Comparison of ENCODE assay signal across 1 cellular context in the genomic region with DNA sequence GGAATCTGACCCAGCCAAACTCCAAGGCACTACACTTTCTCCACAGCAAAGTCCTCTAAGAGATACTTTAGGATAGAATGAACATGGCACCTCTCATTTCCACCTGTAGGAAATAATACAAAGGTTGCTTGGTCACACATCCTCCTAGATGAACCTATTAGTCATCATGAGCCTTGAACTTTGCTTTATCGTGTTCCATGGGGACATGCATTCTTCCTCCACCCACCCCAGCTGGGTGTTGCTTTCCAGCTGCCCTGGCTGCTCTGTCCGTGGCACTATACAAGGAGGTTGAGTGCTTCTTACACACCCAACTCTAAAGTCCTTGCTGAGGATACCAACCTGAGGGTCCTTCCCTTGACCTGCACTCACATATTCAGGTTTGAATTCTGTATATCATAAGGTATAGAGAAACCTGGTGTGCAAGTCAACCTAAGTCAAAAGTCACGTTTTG.
TF ChIP-seq lines count a peak whose summit lies in the region.

No MANE protein-coding gene starts in this region.

TF ChIP-seq in HepG2, 621 proteins besides CTCF, POLR2A, EP300 and RAD21 (continued from another document):
- TF ChIP-seq ZNF816 (CRISPR knock-in tag; IDR thresholded peaks at IDR 0.05; ENCODE audit: borderline replicate concordance), result 0 out of 2 replicates have a peak, but pooled peaks have one; percentile 68
- peak; percentile 36; the same call in 1 of the 2 replicates for TF ChIP-seq ZMYM3 (CRISPR knock-in tag; IDR thresholded peaks at IDR 0.05)
- no peak for TF ChIP-seq SSRP1 (CRISPR knock-in tag; IDR thresholded peaks at IDR 0.05)
- no peak for TF ChIP-seq ZNF510 (CRISPR knock-in tag; IDR thresholded peaks at IDR 0.05; ENCODE audit: low read depth)
- TF ChIP-seq GLI4 (CRISPR knock-in tag; IDR thresholded peaks at IDR 0.05; ENCODE audit: borderline replicate concordance), result no peak
- no peak for TF ChIP-seq RNF219 (CRISPR knock-in tag; IDR thresholded peaks at IDR 0.05)
- TF ChIP-seq SETDB1 (CRISPR knock-in tag; IDR thresholded peaks at IDR 0.05; ENCODE audit: borderline replicate concordance), result no peak
- TF ChIP-seq, protein P1, sequence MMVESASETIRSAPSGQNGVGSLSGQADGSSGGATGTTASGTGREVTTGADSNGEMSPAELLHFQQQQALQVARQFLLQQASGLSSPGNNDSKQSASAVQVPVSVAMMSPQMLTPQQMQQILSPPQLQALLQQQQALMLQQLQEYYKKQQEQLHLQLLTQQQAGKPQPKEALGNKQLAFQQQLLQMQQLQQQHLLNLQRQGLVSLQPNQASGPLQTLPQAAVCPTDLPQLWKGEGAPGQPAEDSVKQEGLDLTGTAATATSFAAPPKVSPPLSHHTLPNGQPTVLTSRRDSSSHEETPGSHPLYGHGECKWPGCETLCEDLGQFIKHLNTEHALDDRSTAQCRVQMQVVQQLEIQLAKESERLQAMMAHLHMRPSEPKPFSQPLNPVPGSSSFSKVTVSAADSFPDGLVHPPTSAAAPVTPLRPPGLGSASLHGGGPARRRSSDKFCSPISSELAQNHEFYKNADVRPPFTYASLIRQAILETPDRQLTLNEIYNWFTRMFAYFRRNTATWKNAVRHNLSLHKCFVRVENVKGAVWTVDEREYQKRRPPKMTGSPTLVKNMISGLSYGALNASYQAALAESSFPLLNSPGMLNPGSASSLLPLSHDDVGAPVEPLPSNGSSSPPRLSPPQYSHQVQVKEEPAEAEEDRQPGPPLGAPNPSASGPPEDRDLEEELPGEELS (CRISPR knock-in tag; IDR thresholded peaks at IDR 0.05), result peak; percentile 29; the same call in 1 of the 2 replicates
- TF ChIP-seq NFE2L1 (CRISPR knock-in tag; IDR thresholded peaks at IDR 0.05; ENCODE audit: borderline replicate concordance), result no peak
- TF ChIP-seq MIER3 (CRISPR knock-in tag; IDR thresholded peaks at IDR 0.05; ENCODE audit: borderline replicate concordance), result peak; percentile 70
- peak; percentile 58; the same call in 1 of the 2 replicates for TF ChIP-seq FOXO1 (CRISPR knock-in tag; IDR thresholded peaks at IDR 0.05)
- TF ChIP-seq, protein P2, sequence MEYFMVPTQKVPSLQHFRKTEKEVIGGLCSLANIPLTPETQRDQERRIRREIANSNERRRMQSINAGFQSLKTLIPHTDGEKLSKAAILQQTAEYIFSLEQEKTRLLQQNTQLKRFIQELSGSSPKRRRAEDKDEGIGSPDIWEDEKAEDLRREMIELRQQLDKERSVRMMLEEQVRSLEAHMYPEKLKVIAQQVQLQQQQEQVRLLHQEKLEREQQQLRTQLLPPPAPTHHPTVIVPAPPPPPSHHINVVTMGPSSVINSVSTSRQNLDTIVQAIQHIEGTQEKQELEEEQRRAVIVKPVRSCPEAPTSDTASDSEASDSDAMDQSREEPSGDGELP (IDR thresholded peaks at IDR 0.05; ENCODE audit: borderline replicate concordance, low read depth), result peak; percentile 83; the same call in 1 of the 2 replicates
- no peak for TF ChIP-seq ZFP90 (CRISPR knock-in tag; IDR thresholded peaks at IDR 0.05; ENCODE audit: borderline replicate concordance)
- TF ChIP-seq, protein P3, sequence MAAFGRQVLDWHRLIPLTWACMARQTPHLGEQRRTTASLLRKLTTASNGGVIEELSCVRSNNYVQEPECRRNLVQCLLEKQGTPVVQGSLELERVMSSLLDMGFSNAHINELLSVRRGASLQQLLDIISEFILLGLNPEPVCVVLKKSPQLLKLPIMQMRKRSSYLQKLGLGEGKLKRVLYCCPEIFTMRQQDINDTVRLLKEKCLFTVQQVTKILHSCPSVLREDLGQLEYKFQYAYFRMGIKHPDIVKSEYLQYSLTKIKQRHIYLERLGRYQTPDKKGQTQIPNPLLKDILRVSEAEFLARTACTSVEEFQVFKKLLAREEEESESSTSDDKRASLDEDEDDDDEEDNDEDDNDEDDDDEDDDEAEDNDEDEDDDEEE (CRISPR knock-in tag; IDR thresholded peaks at IDR 0.05), result no peak
- TF ChIP-seq GPN1 (CRISPR knock-in tag; IDR thresholded peaks at IDR 0.05; ENCODE audit: borderline replicate concordance), result no peak
- peak; percentile 81 for TF ChIP-seq RARA (CRISPR knock-in tag; IDR thresholded peaks at IDR 0.05)
- TF ChIP-seq BCLAF1 (IDR thresholded peaks at IDR 0.05), result no peak
- 0 out of 2 replicates have a peak, but pooled peaks have one; percentile 69 for TF ChIP-seq ZNF792 (CRISPR knock-in tag; IDR thresholded peaks at IDR 0.05)
- TF ChIP-seq ZNF607 (CRISPR knock-in tag; IDR thresholded peaks at IDR 0.05; ENCODE audit: borderline replicate concordance), result peak; percentile 66; the same call in 1 of the 2 replicates
- no peak for TF ChIP-seq BRCA1 (CRISPR knock-in tag; IDR thresholded peaks at IDR 0.05)
- TF ChIP-seq PHF21A (CRISPR knock-in tag; IDR thresholded peaks at IDR 0.05), result peak; percentile 46; the same call in 1 of the 2 replicates
- peak; percentile 88 for TF ChIP-seq ELF3 (CRISPR knock-in tag; IDR thresholded peaks at IDR 0.05)
- TF ChIP-seq ZFP36 (IDR thresholded peaks at IDR 0.05; ENCODE audit: borderline replicate concordance, low read depth, low read length, partially characterized antibody), result no peak
- TF ChIP-seq ATF7 (IDR thresholded peaks at IDR 0.05), result no peak
- no peak for TF ChIP-seq ATF7 (CRISPR knock-in tag; IDR thresholded peaks at IDR 0.05)
- peak; percentile 72 for TF ChIP-seq RCOR2 (CRISPR knock-in tag; IDR thresholded peaks at IDR 0.05)
- peak; percentile 95 for TF ChIP-seq FOSL2 (CRISPR knock-in tag; IDR thresholded peaks at IDR 0.05)
- TF ChIP-seq EHMT2 (IDR thresholded peaks at IDR 0.05; ENCODE audit: borderline replicate concordance, low read depth, low read length), result peak; percentile 54; the same call in 1 of the 2 replicates
- TF ChIP-seq RXRB (CRISPR knock-in tag; IDR thresholded peaks at IDR 0.05; ENCODE audit: borderline replicate concordance), result peak; percentile 87
- TF ChIP-seq POGZ (CRISPR knock-in tag; IDR thresholded peaks at IDR 0.05), result peak; percentile 77
- no peak for TF ChIP-seq ZSCAN30 (CRISPR knock-in tag; IDR thresholded peaks at IDR 0.05)
- no peak for TF ChIP-seq ZNF232 (CRISPR knock-in tag; IDR thresholded peaks at IDR 0.05; ENCODE audit: borderline replicate concordance)
- TF ChIP-seq MED1 (CRISPR knock-in tag; IDR thresholded peaks at IDR 0.05), result peak; percentile 82
- TF ChIP-seq EZH2 (conservative IDR thresholded peaks at IDR 0.05; ENCODE audit: low read depth, low read length), result no peak
- TF ChIP-seq CBX5 (CRISPR knock-in tag; IDR thresholded peaks at IDR 0.05; ENCODE audit: borderline replicate concordance), result 0 out of 2 replicates have a peak, but pooled peaks have one; percentile 49
- peak; percentile 89; the same call in 1 of the 2 replicates for TF ChIP-seq ZNF567 (CRISPR knock-in tag; IDR thresholded peaks at IDR 0.05; ENCODE audit: borderline replicate concordance)
- TF ChIP-seq, protein P4, sequence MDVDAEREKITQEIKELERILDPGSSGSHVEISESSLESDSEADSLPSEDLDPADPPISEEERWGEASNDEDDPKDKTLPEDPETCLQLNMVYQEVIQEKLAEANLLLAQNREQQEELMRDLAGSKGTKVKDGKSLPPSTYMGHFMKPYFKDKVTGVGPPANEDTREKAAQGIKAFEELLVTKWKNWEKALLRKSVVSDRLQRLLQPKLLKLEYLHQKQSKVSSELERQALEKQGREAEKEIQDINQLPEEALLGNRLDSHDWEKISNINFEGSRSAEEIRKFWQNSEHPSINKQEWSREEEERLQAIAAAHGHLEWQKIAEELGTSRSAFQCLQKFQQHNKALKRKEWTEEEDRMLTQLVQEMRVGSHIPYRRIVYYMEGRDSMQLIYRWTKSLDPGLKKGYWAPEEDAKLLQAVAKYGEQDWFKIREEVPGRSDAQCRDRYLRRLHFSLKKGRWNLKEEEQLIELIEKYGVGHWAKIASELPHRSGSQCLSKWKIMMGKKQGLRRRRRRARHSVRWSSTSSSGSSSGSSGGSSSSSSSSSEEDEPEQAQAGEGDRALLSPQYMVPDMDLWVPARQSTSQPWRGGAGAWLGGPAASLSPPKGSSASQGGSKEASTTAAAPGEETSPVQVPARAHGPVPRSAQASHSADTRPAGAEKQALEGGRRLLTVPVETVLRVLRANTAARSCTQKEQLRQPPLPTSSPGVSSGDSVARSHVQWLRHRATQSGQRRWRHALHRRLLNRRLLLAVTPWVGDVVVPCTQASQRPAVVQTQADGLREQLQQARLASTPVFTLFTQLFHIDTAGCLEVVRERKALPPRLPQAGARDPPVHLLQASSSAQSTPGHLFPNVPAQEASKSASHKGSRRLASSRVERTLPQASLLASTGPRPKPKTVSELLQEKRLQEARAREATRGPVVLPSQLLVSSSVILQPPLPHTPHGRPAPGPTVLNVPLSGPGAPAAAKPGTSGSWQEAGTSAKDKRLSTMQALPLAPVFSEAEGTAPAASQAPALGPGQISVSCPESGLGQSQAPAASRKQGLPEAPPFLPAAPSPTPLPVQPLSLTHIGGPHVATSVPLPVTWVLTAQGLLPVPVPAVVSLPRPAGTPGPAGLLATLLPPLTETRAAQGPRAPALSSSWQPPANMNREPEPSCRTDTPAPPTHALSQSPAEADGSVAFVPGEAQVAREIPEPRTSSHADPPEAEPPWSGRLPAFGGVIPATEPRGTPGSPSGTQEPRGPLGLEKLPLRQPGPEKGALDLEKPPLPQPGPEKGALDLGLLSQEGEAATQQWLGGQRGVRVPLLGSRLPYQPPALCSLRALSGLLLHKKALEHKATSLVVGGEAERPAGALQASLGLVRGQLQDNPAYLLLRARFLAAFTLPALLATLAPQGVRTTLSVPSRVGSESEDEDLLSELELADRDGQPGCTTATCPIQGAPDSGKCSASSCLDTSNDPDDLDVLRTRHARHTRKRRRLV (CRISPR knock-in tag; IDR thresholded peaks at IDR 0.05), result no peak
- peak; percentile 74 for TF ChIP-seq NCOR1 (IDR thresholded peaks at IDR 0.05; ENCODE audit: borderline replicate concordance, low read length)
- no peak for TF ChIP-seq EEA1 (CRISPR knock-in tag; IDR thresholded peaks at IDR 0.05; ENCODE audit: borderline replicate concordance)
- TF ChIP-seq SKI (IDR thresholded peaks at IDR 0.05; ENCODE audit: partially characterized antibody), result peak; percentile 10
- TF ChIP-seq FOXP1 (IDR thresholded peaks at IDR 0.05), result no peak
- 0 out of 2 replicates have a peak, but pooled peaks have one; percentile 49 for TF ChIP-seq FOXP1 (CRISPR knock-in tag; IDR thresholded peaks at IDR 0.05)
- no peak for TF ChIP-seq ZNF546 (CRISPR knock-in tag; conservative IDR thresholded peaks at IDR 0.05)
- TF ChIP-seq ZNF280D (CRISPR knock-in tag; IDR thresholded peaks at IDR 0.05), result peak; percentile 83; the same call in 1 of the 2 replicates
- no peak for TF ChIP-seq ZNF207 (IDR thresholded peaks at IDR 0.05; ENCODE audit: borderline replicate concordance)
- no peak for TF ChIP-seq SOX13 (IDR thresholded peaks at IDR 0.05)
- peak in 1 of 2 experiments; percentile 77; a peak in 2 of 4 replicates for TF ChIP-seq SOX13 (CRISPR knock-in tag; conservative IDR thresholded peaks at IDR 0.05 in 1 of 2, IDR thresholded peaks at IDR 0.05 in 1 of 2)
TF ChIP-seq in HepG2: peak in this region for 90.
